Comparison of ENCODE assay signal across 11 cellular contexts in genomic region chr20:25053207-25054132, GRCh38. TPM values are rescaled to one million over a fixed set of nuclear protein-coding genes. Genes with fewer than 3 reads are reported as not detected.
DNase-seq lines count a peak whose midpoint lies in the region; ATAC-seq and TF ChIP-seq lines count a peak whose summit lies in the region.
"Had no signal": no experiment of that assay in that cellular context is flagged by ENCODE, and none has a peak within 500 bp of the region (broad histone marks: within the 10 kb centered on the region; RNA-seq: fewer than 3 reads in every experiment).

No MANE protein-coding gene starts in this region.

- peaks cover 77% of the 10 kb centered on the region for H3K4me1 ChIP-seq in upper lobe of right lung
- H3K4me1 ChIP-seq: HAP-1 had no signal

- no peaks in the 10 kb centered on the region for H3K36me3 ChIP-seq in upper lobe of right lung
- H3K36me3 ChIP-seq: HAP-1 had no signal

- ATAC-seq in activated T-cell treated with anti-CD3 and anti-CD28 coated beads, Interleukin-2, amount 50 U/mL, for 72 hours (replicated peaks in 1 of 2) = no peak
- ATAC-seq in upper lobe of right lung = no peak
- no peak for ATAC-seq in HG02571 (IDR thresholded peaks at IDR 0.05; ENCODE audit: unreplicated experiment)

- peak; percentile 1 for DNase-seq in activated T-cell treated with anti-CD3 and anti-CD28 coated beads, Interleukin-2, amount 50 U/mL, for 24 hours
- no peak for DNase-seq in activated T-cell treated with anti-CD3 and anti-CD28 coated beads, Interleukin-2, amount 50 U/mL, for 72 hours
- DNase-seq in cerebellum (ENCODE audit: low spot score) = peak; percentile 59
- DNase-seq in medulla oblongata (ENCODE audit: extremely low spot score) = peak; percentile 62
- peak; percentile 33 for DNase-seq in upper lobe of right lung
- no peak for DNase-seq in OCI-M2 (lab: John Stamatoyannopoulos, UW; ENCODE audit: unreplicated experiment)
- DNase-seq in glomerular visceral epithelial cell (ENCODE audit: extremely low spot score) = no peak
- DNase-seq: NCI-H226 had no signal

- no peak overlapping the region for H3K4me3 Mint-ChIP-seq in activated T-cell treated with anti-CD3 and anti-CD28 coated beads, Interleukin-2, amount 50 U/mL, for 24 hours
- H3K4me3 Mint-ChIP-seq in activated T-cell treated with anti-CD3 and anti-CD28 coated beads, Interleukin-2, amount 50 U/mL, for 72 hours = peak overlapping the region in 1 of 2 donors; percentile 8

- no peaks in the 10 kb centered on the region for H3K27me3 Mint-ChIP-seq in activated T-cell treated with anti-CD3 and anti-CD28 coated beads, Interleukin-2, amount 50 U/mL, for 24 hours
- H3K27me3 Mint-ChIP-seq in activated T-cell treated with anti-CD3 and anti-CD28 coated beads, Interleukin-2, amount 50 U/mL, for 72 hours (ENCODE audit: low read depth) = no peaks in the 10 kb centered on the region

- TF ChIP-seq CTCF in upper lobe of right lung (IDR thresholded peaks at IDR 0.05) = no peak

- no peaks in the 10 kb centered on the region for H3K9me3 ChIP-seq in upper lobe of right lung
- H3K9me3 ChIP-seq: HAP-1 had no signal

- H3K9me3 Mint-ChIP-seq in activated T-cell treated with anti-CD3 and anti-CD28 coated beads, Interleukin-2, amount 50 U/mL, for 24 hours = no peaks in the 10 kb centered on the region
- no peaks in the 10 kb centered on the region for H3K9me3 Mint-ChIP-seq in activated T-cell treated with anti-CD3 and anti-CD28 coated beads, Interleukin-2, amount 50 U/mL, for 72 hours

- peaks cover 9% of the 10 kb centered on the region for H3K36me3 Mint-ChIP-seq in activated T-cell treated with anti-CD3 and anti-CD28 coated beads, Interleukin-2, amount 50 U/mL, for 24 hours (ENCODE audit: low read depth)
- H3K36me3 Mint-ChIP-seq in activated T-cell treated with anti-CD3 and anti-CD28 coated beads, Interleukin-2, amount 50 U/mL, for 72 hours (ENCODE audit: insufficient read depth in 2 of 2) = peaks cover 0 to 1% of the 10 kb centered on the region in 2 donors

- peaks cover 68% of the 10 kb centered on the region for H3K4me1 Mint-ChIP-seq in activated T-cell treated with anti-CD3 and anti-CD28 coated beads, Interleukin-2, amount 50 U/mL, for 24 hours (ENCODE audit: low read depth)
- H3K4me1 Mint-ChIP-seq in activated T-cell treated with anti-CD3 and anti-CD28 coated beads, Interleukin-2, amount 50 U/mL, for 72 hours (ENCODE audit: low read depth) = peaks cover 55% of the 10 kb centered on the region

- intact Hi-C loops in upper lobe of right lung (cut with DNase I) = no loop called here

- H3K27me3 ChIP-seq in upper lobe of right lung = no peaks in the 10 kb centered on the region

- no peak overlapping the region for H3K27ac Mint-ChIP-seq in activated T-cell treated with anti-CD3 and anti-CD28 coated beads, Interleukin-2, amount 50 U/mL, for 24 hours
- H3K27ac Mint-ChIP-seq in activated T-cell treated with anti-CD3 and anti-CD28 coated beads, Interleukin-2, amount 50 U/mL, for 72 hours = no peak overlapping the region

- no peak overlapping the region for H3K4me3 ChIP-seq in upper lobe of right lung
- H3K4me3 ChIP-seq: HAP-1 had no signal

- peak overlapping the region; percentile 75 for H3K27ac ChIP-seq in upper lobe of right lung

RNA-seq across cellular contexts. Expression of gene ACSS1, which starts 4.5 kb away (rescaled TPM):
- total RNA-seq in activated T-cell treated with anti-CD3 and anti-CD28 coated beads, Interleukin-2, amount 50 U/mL, for 72 hours = 10 to 100 TPM; 18.2 to 23.8 TPM
- 13.5 TPM for total RNA-seq in cerebellum
- total RNA-seq in upper lobe of right lung = 37.2 TPM

RNA-seq across cellular contexts. Expression of gene VSX1, which starts 28.5 kb away (rescaled TPM):
- under 1 TPM in 1 of 2 donors, not detected in 1; 0.12 TPM for total RNA-seq in activated T-cell treated with anti-CD3 and anti-CD28 coated beads, Interleukin-2, amount 50 U/mL, for 72 hours
- total RNA-seq in cerebellum = 0.18 TPM
- not detected for total RNA-seq in upper lobe of right lung
- total RNA-seq: lower leg skin had no signal

Comparison
In these comparisons a context has a peak if more than half of its experiments do, and no peak if none do; other contexts are left out.
1. DNase-seq: peak in activated T-cell treated with anti-CD3 and anti-CD28 coated beads, Interleukin-2, amount 50 U/mL, for 24 hours (single experiment), cerebellum (single experiment), medulla oblongata (single experiment) and upper lobe of right lung (single experiment); none in activated T-cell treated with anti-CD3 and anti-CD28 coated beads, Interleukin-2, amount 50 U/mL, for 72 hours (0 of 2), OCI-M2 (single experiment) and glomerular visceral epithelial cell (single experiment).